ENCODE assay signal across 9 cellular contexts in the genomic region with DNA sequence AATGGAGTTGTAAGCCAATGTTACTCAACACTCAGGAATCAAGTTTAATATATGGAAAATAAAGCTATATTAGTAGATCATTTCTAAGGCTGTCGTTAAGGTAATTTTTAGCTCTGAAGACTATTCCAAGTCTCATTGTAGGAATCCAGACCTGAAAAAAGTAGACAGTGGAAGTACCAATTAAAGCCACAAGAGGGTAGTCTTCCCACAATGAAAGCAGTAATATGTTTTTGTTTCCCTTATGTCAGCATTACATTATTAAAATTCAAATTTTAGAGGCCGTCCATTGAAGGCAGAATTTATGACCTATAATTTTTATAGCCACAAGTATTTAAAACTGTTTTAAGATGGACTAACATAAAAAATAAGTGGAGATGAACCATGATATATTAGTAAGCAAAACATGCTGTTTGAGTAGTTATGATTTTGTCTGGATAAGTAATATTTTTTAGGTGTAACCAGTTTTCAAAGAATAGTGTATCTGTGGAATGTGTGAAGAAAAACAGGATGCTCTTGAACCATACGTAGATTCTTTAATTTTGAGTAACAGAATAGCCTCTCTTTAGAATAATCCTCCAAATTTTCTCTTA.
DNase-seq lines count a peak whose midpoint lies in the region; ATAC-seq and TF ChIP-seq lines count a peak whose summit lies in the region.
"Had no signal": no experiment of that assay in that cellular context is flagged by ENCODE, and none has a peak within 500 bp of the region (broad histone marks: within the 10 kb centered on the region; RNA-seq: fewer than 3 reads in every experiment).

No MANE protein-coding gene starts in this region.

- no peak for TF ChIP-seq POLR2A in adrenal gland (IDR thresholded peaks at IDR 0.05)

- H3K27ac ChIP-seq in adrenal gland, result no peak overlapping the region
- H3K27ac ChIP-seq: SJCRH30 had no signal

- 15 to 19% (median 17%) methylated on average over 3 of the region's 3 CpGs for WGBS in adrenal gland, 4 donors

- no peaks in the 10 kb centered on the region for H3K4me1 ChIP-seq in adrenal gland (replicated peaks in 1 of 2)

- intact Hi-C loops in adrenal gland (cut with DNase I), result no loop called here

- ATAC-seq in GM19455 (IDR thresholded peaks at IDR 0.05; ENCODE audit: unreplicated experiment) (peak; percentile 66), HG02938 (IDR thresholded peaks at IDR 0.05; ENCODE audit: unreplicated experiment) (no peak)

- H3K9me3 ChIP-seq in adrenal gland (replicated peaks in 1 of 3), result no peaks in the 10 kb centered on the region
- H3K9me3 ChIP-seq: SJCRH30 had no signal

- TF ChIP-seq CTCF in LNCAP (IDR thresholded peaks at IDR 0.05) (peak; percentile 79), adrenal gland (IDR thresholded peaks at IDR 0.05) (peak; percentile 41 to 73 (median 64))

- H3K27me3 ChIP-seq in adrenal gland, result no peaks in the 10 kb centered on the region
- H3K27me3 ChIP-seq: SJCRH30 had no signal

- no peaks in the 10 kb centered on the region for H3K36me3 ChIP-seq in adrenal gland (replicated peaks in 1 of 2)
- H3K36me3 ChIP-seq: SJCRH30 had no signal

- DNase-seq in CMK (ENCODE audit: low read depth), result peak; percentile 17
- no peak for DNase-seq in adrenal gland
- DNase-seq in left kidney (ENCODE audit: low read depth, low spot score), result peak; percentile 54
- DNase-seq in COLO829 (ENCODE audit: low spot score), result no peak
- DNase-seq in NCI-H748 (lab: John Stamatoyannopoulos, UW; ENCODE audit: unreplicated experiment), result no peak

- H3K4me3 ChIP-seq in adrenal gland, result no peak overlapping the region
- H3K4me3 ChIP-seq: SJCRH30 had no signal

Comparison
In these comparisons a context has a peak if more than half of its experiments do, and no peak if none do; other contexts are left out.
1. DNase-seq: peak in CMK (single experiment) and left kidney (single experiment); none in adrenal gland (0 of 7), COLO829 (single experiment) and NCI-H748 (single experiment).